In genomic region chr13:90890435-90890834, GRCh38 we compare ENCODE assay signal across 1 cellular context.
TF ChIP-seq lines count a peak whose summit lies in the region.

No MANE protein-coding gene starts in this region.

TF ChIP-seq in GM23338, 12 proteins besides CTCF, POLR2A, EP300 and RAD21 (continued from another document):
- TF ChIP-seq, protein P1, sequence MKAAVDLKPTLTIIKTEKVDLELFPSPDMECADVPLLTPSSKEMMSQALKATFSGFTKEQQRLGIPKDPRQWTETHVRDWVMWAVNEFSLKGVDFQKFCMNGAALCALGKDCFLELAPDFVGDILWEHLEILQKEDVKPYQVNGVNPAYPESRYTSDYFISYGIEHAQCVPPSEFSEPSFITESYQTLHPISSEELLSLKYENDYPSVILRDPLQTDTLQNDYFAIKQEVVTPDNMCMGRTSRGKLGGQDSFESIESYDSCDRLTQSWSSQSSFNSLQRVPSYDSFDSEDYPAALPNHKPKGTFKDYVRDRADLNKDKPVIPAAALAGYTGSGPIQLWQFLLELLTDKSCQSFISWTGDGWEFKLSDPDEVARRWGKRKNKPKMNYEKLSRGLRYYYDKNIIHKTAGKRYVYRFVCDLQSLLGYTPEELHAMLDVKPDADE (IDR thresholded peaks at IDR 0.05) = no peak
- no peak for TF ChIP-seq ZNF114 (CRISPR knock-in tag; IDR thresholded peaks at IDR 0.05)
- TF ChIP-seq CREB1 (CRISPR knock-in tag; IDR thresholded peaks at IDR 0.05; ENCODE audit: low read depth) = no peak
- no peak for TF ChIP-seq NANOG (IDR thresholded peaks at IDR 0.05; ENCODE audit: borderline replicate concordance)
- no peak for TF ChIP-seq REST (IDR thresholded peaks at IDR 0.05; ENCODE audit: unreplicated experiment)
- no peak for TF ChIP-seq EZH2 (IDR thresholded peaks at IDR 0.05; ENCODE audit: low read depth, unreplicated experiment)
- no peak for TF ChIP-seq ZNF331 (CRISPR knock-in tag; IDR thresholded peaks at IDR 0.05; ENCODE audit: low read depth)
- no peak for TF ChIP-seq POLR2AphosphoS5 (IDR thresholded peaks at IDR 0.05; ENCODE audit: low read depth)
